In the genomic region with DNA sequence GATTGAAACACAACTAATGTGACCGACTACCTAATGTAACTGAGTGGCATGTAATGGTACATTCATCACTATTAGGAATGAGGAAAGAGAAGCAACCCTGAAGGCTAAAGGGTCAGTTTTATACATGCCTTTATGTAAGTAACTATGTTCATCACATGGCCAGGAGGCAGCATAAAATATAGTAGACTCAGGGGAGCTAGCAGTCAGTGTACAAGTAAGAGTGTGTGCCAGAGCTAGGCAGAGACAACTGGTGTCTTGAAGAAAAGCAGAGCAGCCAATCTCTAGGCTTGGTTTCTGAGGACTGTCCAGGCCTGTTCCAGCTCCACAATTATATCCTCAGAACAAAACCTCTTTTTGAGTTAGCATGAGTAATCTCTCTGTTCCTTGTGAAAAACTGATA, we compare ENCODE assay signal across 10 cellular contexts. TPM values are rescaled to one million over a fixed set of nuclear protein-coding genes. Genes with fewer than 3 reads are reported as not detected.
A peak's percentile ranks its signal among the peaks of the same experiment; 100 is the strongest.
DNase-seq lines count a peak whose midpoint lies in the region; ATAC-seq and TF ChIP-seq lines count a peak whose summit lies in the region.
"Had no signal": no experiment of that assay in that cellular context is flagged by ENCODE, and none has a peak within 500 bp of the region (broad histone marks: within the 10 kb centered on the region; RNA-seq: fewer than 3 reads in every experiment).

No MANE protein-coding gene starts in this region.

- no peak for TF ChIP-seq CTCF in brain (conservative IDR thresholded peaks at IDR 0.05)

- ATAC-seq in HG03442 (IDR thresholded peaks at IDR 0.05; ENCODE audit: unreplicated experiment) (no peak), GM18519 (IDR thresholded peaks at IDR 0.05; ENCODE audit: low FRiP score, unreplicated experiment) (no peak)

- peaks cover 58% of the 10 kb centered on the region for H3K4me1 Mint-ChIP-seq in brain

- DNase-seq in activated CD4-positive, alpha-beta T cell treated with anti-CD3 and anti-CD28 coated beads for 48 hours, result peak; percentile 34
- DNase-seq in activated CD4-positive, alpha-beta T cell treated with anti-CD3 and anti-CD28 coated beads, Interleukin-2, amount 50 U/mL, for 1 hour, result no peak
- peak; percentile 16 for DNase-seq in stromal cell of bone marrow (ENCODE audit: low read depth)
- no peak for DNase-seq in NCI-H446 treated with DMSO at 0.1 percent for 48 hours (lab: John Stamatoyannopoulos, UW)
- DNase-seq: activated CD4-positive, CD25-positive, alpha-beta regulatory T cell treated with anti-CD3 and anti-CD28 coated beads, Interleukin-2, amount 50 U/mL, for 72 hours; NCI-H526 had no signal

- no peaks in the 10 kb centered on the region for H3K27me3 Mint-ChIP-seq in brain

- peaks cover 2 to 12% (median 5%) of the 10 kb centered on the region in 5 experiments for H3K9me3 Mint-ChIP-seq in brain

- no peaks in the 10 kb centered on the region for H3K27me3 ChIP-seq in layer of hippocampus (ENCODE audit: control insufficient read depth, insufficient read depth, low read length)

- H3K4me3 Mint-ChIP-seq in brain, result no peak overlapping the region

- H3K27ac ChIP-seq in layer of hippocampus (ENCODE audit: low read depth, low read length), result peak overlapping the region; percentile 46

- H3K36me3 Mint-ChIP-seq in brain, result peaks cover 63% of the 10 kb centered on the region

- peak overlapping the region in 3 of 5 experiments; percentile 5 to 83 (median 11) for H3K27ac Mint-ChIP-seq in brain

RNA-seq across cellular contexts. Expression of a gene that starts 18.1 kb away (rescaled TPM):
- 73.8 TPM for polyA plus RNA-seq in brain (ENCODE audit: insufficient read depth, low read depth, low replicate concordance)

Comparison
In these comparisons a context has a peak if more than half of its experiments do, and no peak if none do; other contexts are left out.
1. DNase-seq: peak in activated CD4-positive, alpha-beta T cell treated with anti-CD3 and anti-CD28 coated beads for 48 hours (single experiment) and stromal cell of bone marrow (single experiment); none in activated CD4-positive, alpha-beta T cell treated with anti-CD3 and anti-CD28 coated beads, Interleukin-2, amount 50 U/mL, for 1 hour (single experiment) and NCI-H446 treated with DMSO at 0.1 percent for 48 hours (single experiment).